Comparison of ENCODE assay signal across 10 cellular contexts in genomic region chr7:134892963-134893362, GRCh38.
DNase-seq lines count a peak whose midpoint lies in the region; ATAC-seq and TF ChIP-seq lines count a peak whose summit lies in the region.
"Had no signal": no experiment of that assay in that cellular context is flagged by ENCODE, and none has a peak within 500 bp of the region (broad histone marks: within the 10 kb centered on the region; RNA-seq: fewer than 3 reads in every experiment).

No MANE protein-coding gene starts in this region.

- intact Hi-C loops in left ventricle myocardium inferior (cut with micrococcal nuclease) (no loop called here), Right ventricle myocardium inferior (cut with DNase I) (loop anchor here (5.0 kb wide), 2 partner anchors 39 to 111 kb away; no protein-coding TSS in a partner anchor), vagina (cut with DNase I) (loop anchor here (5.0 kb wide), 2 partner anchors 101 to 201 kb away; no protein-coding TSS in a partner anchor)

- no peak overlapping the region for H3K9ac ChIP-seq in neural cell (ENCODE audit: low read length)

- TF ChIP-seq RAD21 in neural cell (conservative IDR thresholded peaks at IDR 0.05) = no peak

- ATAC-seq in Right ventricle myocardium inferior = no peak
- ATAC-seq in GM19328 (IDR thresholded peaks at IDR 0.05; ENCODE audit: unreplicated experiment) = no peak
- no peak for ATAC-seq in HG03354 (IDR thresholded peaks at IDR 0.05; ENCODE audit: poor library complexity, severe bottlenecking, unreplicated experiment)
- ATAC-seq: body of pancreas had no signal

- H3K4me3 ChIP-seq in left ventricle myocardium inferior (peak overlapping the region; percentile 70), epithelial cell of esophagus (ENCODE audit: low read length) (peak overlapping the region; percentile 54), neural cell (ENCODE audit: low read length) (peak overlapping the region; percentile 73), vagina (peak overlapping the region; percentile 48 to 49)
- H3K4me3 ChIP-seq: body of pancreas had no signal

- H3K9me3 ChIP-seq in left ventricle myocardium inferior (replicated peaks) (peaks cover 14% of the 10 kb centered on the region), neural cell (ENCODE audit: low read length) (no peaks in the 10 kb centered on the region), vagina (no peaks in the 10 kb centered on the region)
- H3K9me3 ChIP-seq: body of pancreas had no signal

- TF ChIP-seq CTCF in left ventricle myocardium inferior (IDR thresholded peaks at IDR 0.05; ENCODE audit: borderline replicate concordance) = no peak
- TF ChIP-seq CTCF in epithelial cell of esophagus (IDR thresholded peaks at IDR 0.05; ENCODE audit: insufficient read depth, low read depth, low read length, missing control alignments) = no peak
- no peak for TF ChIP-seq CTCF in neural cell (IDR thresholded peaks at IDR 0.05; ENCODE audit: poor library complexity, severe bottlenecking)
- TF ChIP-seq CTCF in vagina (IDR thresholded peaks at IDR 0.05) = no peak

- H2AFZ ChIP-seq in neural cell (ENCODE audit: low read depth, low read length) = no peak overlapping the region

- no peaks in the 10 kb centered on the region for H3F3A ChIP-seq in neural cell (ENCODE audit: insufficient read depth, low read length, poor library complexity, severe bottlenecking)

- H3K27me3 ChIP-seq in left ventricle myocardium inferior (ENCODE audit: low read depth) (no peaks in the 10 kb centered on the region), neural cell (ENCODE audit: insufficient read depth, low read depth, low read length) (no peaks in the 10 kb centered on the region), vagina (no peaks in the 10 kb centered on the region)
- H3K27me3 ChIP-seq: body of pancreas had no signal

- peaks cover 11% of the 10 kb centered on the region for H3K36me3 ChIP-seq in left ventricle myocardium inferior
- no peaks in the 10 kb centered on the region for H3K36me3 ChIP-seq in neural cell (ENCODE audit: insufficient read depth, low read length)
- H3K36me3 ChIP-seq in vagina = no peaks in the 10 kb centered on the region

- H3K27ac ChIP-seq in left ventricle myocardium inferior (replicated peaks) = peak overlapping the region; percentile 89
- no peak overlapping the region for H3K27ac ChIP-seq in neural cell (ENCODE audit: low read length)
- peak overlapping the region; percentile 83 for H3K27ac ChIP-seq in vagina

- no peaks in the 10 kb centered on the region for H3K79me2 ChIP-seq in neural cell (replicated peaks; ENCODE audit: insufficient read depth, low read length)

- no peaks in the 10 kb centered on the region for H3K9me2 ChIP-seq in neural cell (ENCODE audit: insufficient read depth, low read length)

- H3K4me2 ChIP-seq in neural cell (ENCODE audit: low read length) = no peak overlapping the region

- no peak for TF ChIP-seq EP300 in neural cell (conservative IDR thresholded peaks at IDR 0.05; ENCODE audit: poor library complexity, severe bottlenecking)

- no peak for TF ChIP-seq POLR2A in vagina (IDR thresholded peaks at IDR 0.05)

- no peak for DNase-seq in left ventricle myocardium inferior
- no peak for DNase-seq in Right ventricle myocardium inferior (ENCODE audit: missing footprints)
- no peak for DNase-seq in epithelial cell of esophagus (ENCODE audit: low read depth)
- DNase-seq in vagina (ENCODE audit: extremely low spot score in 2 of 2) = no peak
- no peak for DNase-seq in D341Med (ENCODE audit: low spot score)
- DNase-seq: activated CD4-positive, alpha-beta memory T cell treated with anti-CD3 and anti-CD28 coated beads for 36 hours; body of pancreas had no signal

- H4K20me1 ChIP-seq in neural cell (ENCODE audit: insufficient read depth) = no peaks in the 10 kb centered on the region

- H3K4me1 ChIP-seq in left ventricle myocardium inferior = peaks cover 65% of the 10 kb centered on the region
- peaks cover 40% of the 10 kb centered on the region for H3K4me1 ChIP-seq in vagina

TF ChIP-seq in neural cell, 6 proteins besides CTCF, POLR2A, EP300 and RAD21:
- TF ChIP-seq TAF1 (IDR thresholded peaks at IDR 0.05; ENCODE audit: low read depth) = no peak
- TF ChIP-seq POLR2AphosphoS5 (IDR thresholded peaks at IDR 0.05) = no peak
- TF ChIP-seq MXI1 (conservative IDR thresholded peaks at IDR 0.05; ENCODE audit: poor library complexity, severe bottlenecking) = no peak
- TF ChIP-seq REST (IDR thresholded peaks at IDR 0.05; ENCODE audit: borderline replicate concordance) = no peak
- TF ChIP-seq EZH2 (IDR thresholded peaks at IDR 0.05; ENCODE audit: borderline replicate concordance, insufficient read depth, low read length, poor library complexity, severe bottlenecking) = no peak
- TF ChIP-seq SMC3 (conservative IDR thresholded peaks at IDR 0.05; ENCODE audit: poor library complexity) = no peak
